ENCODE assay signal across 9 cellular contexts in the genomic region with DNA sequence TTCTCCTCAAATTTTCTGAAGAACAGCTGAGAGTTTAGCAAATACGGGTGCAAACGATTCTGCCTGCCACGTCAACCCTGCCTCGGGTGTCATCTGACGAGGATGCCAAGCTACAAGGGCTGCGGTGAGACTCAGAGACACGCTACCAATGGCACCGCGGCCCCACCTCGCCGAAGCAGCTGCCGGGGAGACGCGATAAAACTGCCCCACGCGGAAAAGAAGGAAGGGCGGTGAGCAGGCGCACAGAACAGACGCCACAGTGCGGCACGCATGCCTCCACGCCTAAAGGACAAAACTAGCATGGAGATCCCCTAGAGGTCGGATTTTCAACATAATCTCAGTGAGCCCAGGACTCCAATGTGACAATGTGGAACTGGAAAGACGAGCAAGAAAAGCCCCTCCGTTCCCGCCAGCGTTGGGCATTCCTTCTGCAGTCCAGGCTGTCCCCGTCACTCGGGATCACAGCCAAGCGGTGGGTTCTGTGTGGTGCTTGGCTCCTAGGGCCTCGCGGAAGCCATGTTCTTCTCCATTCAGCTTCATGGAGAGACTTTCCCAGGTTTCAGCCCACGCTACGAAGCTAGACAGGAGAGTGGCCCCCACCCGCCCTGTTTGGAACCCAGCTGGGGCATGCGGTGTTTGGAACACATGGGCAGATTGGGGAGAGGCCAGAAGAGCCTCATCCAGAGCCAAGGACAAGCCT. TPM values are rescaled to one million over a fixed set of nuclear protein-coding genes. Genes with fewer than 3 reads are reported as not detected.
DNase-seq lines count a peak whose midpoint lies in the region; ATAC-seq, FAIRE-seq and TF ChIP-seq lines count a peak whose summit lies in the region.
"Had no signal": no experiment of that assay in that cellular context is flagged by ENCODE, and none has a peak within 500 bp of the region (broad histone marks: within the 10 kb centered on the region; RNA-seq: fewer than 3 reads in every experiment).

No MANE protein-coding gene starts in this region.

- H3K9ac ChIP-seq in H9 (ENCODE audit: extremely low read depth, insufficient read length, low read length), result no peak overlapping the region

- H2AFZ ChIP-seq in H9 (ENCODE audit: low read length), result no peak overlapping the region

- no peak overlapping the region for H4K91ac ChIP-seq in H9 (ENCODE audit: insufficient read length, low read depth, low read length)

- peaks cover 0 to 14% (median 8%) of the 10 kb centered on the region in 3 experiments; a peak in 5 of 7 replicates for H3K36me3 Mint-ChIP-seq in H9 (ENCODE audit: insufficient read depth in 1 of 3, low read depth in 3 of 3)

- no peak overlapping the region for H2BK15ac ChIP-seq in H9 (ENCODE audit: low read depth, low read length)

- H3K4me2 ChIP-seq in H9 (ENCODE audit: insufficient read depth, insufficient read length, low read length), result no peak overlapping the region

- H4K20me1 ChIP-seq in H9 (ENCODE audit: control insufficient read depth, insufficient read depth, insufficient read length), result no peaks in the 10 kb centered on the region

- peaks cover 21% of the 10 kb centered on the region for H3K27me3 Mint-ChIP-seq in H9 (ENCODE audit: low read depth)

- H3K23ac ChIP-seq in H9 (ENCODE audit: insufficient read length, low read depth, low read length), result no peak overlapping the region

- intact Hi-C loops in left lung (cut with DNase I), result no loop called here
- intact Hi-C loops in pancreas (cut with DNase I), result no loop called here

- WGBS in pancreas, 2 donors, result 91 to 95% methylated on average over 36 of the region's 36 CpGs
- no CpG with 5 or more reads among the region's 36 CpGs for WGBS in H9 (ENCODE audit: extremely low coverage, insufficient read length, low lambda C conversion rate)

- H3K79me2 ChIP-seq in H9 (ENCODE audit: insufficient read depth, low read length), result no peaks in the 10 kb centered on the region

- H4K5ac ChIP-seq in H9 (ENCODE audit: insufficient read length, low read depth, low read length), result no peak overlapping the region

- TF ChIP-seq CTCF in left lung (IDR thresholded peaks at IDR 0.05) (no peak), pancreas (IDR thresholded peaks at IDR 0.05) (no peak), H9 (conservative IDR thresholded peaks at IDR 0.05) (no peak)

- H2BK120ac ChIP-seq in H9 (ENCODE audit: low read depth, low read length, poor library complexity, severe bottlenecking), result no peak overlapping the region

- ATAC-seq in left lung, result peak; percentile 84
- no peak for ATAC-seq in pancreas
- ATAC-seq in HG03045 (IDR thresholded peaks at IDR 0.05; ENCODE audit: unreplicated experiment), result no peak

- H3K79me1 ChIP-seq in H9 (ENCODE audit: insufficient read depth, low read depth, low read length, poor library complexity, severe bottlenecking), result no peaks in the 10 kb centered on the region

- H3K9me3 Mint-ChIP-seq in H9, result peaks cover 0 to 2% of the 10 kb centered on the region in 2 experiments; a peak in 1 of 5 replicates

- H3K23me2 ChIP-seq in H9 (ENCODE audit: insufficient read length, low read depth, low read length, poor library complexity, severe bottlenecking), result peaks cover 2% of the 10 kb centered on the region

- H4K8ac ChIP-seq in H9 (replicated peaks; ENCODE audit: insufficient read length, low read depth, low read length), result no peak overlapping the region

- no peak overlapping the region for H2AK5ac ChIP-seq in H9 (ENCODE audit: insufficient read length, low read length)

- H3K27ac Mint-ChIP-seq in H9, result no peak overlapping the region

- no peak overlapping the region for H3K14ac ChIP-seq in H9 (ENCODE audit: insufficient read depth, low read length)

- H3K9me3 ChIP-seq in left lung, result peaks cover 0 to 8% of the 10 kb centered on the region in 2 donors
- no peaks in the 10 kb centered on the region for H3K9me3 ChIP-seq in pancreas
- no peaks in the 10 kb centered on the region for H3K9me3 ChIP-seq in H9 (ENCODE audit: control insufficient read depth, low read depth, low read length)

- peaks cover 0 to 26% of the 10 kb centered on the region in 2 donors for H3K36me3 ChIP-seq in left lung
- H3K36me3 ChIP-seq in pancreas, result no peaks in the 10 kb centered on the region

- H3K27ac ChIP-seq in left lung (peak overlapping the region; percentile 67 to 80), pancreas (no peak overlapping the region), H9 (ENCODE audit: insufficient read length, low read depth, low read length) (no peak overlapping the region)
- H3K27ac ChIP-seq: SJCRH30 had no signal

- no peak overlapping the region for H2BK20ac ChIP-seq in H9 (ENCODE audit: low read depth, low read length, poor library complexity, severe bottlenecking)

- H3K4me3 Mint-ChIP-seq in H9, result no peak overlapping the region; a peak in 1 of 5 replicates

- H3K56ac ChIP-seq in H9 (ENCODE audit: insufficient read length, low read depth, low read length), result no peak overlapping the region

- H2BK5ac ChIP-seq in H9 (ENCODE audit: insufficient read length, low read length), result no peak overlapping the region

- H3T11ph ChIP-seq in H9 (ENCODE audit: low read length), result no peak overlapping the region

- peaks cover 3 to 12% of the 10 kb centered on the region in 2 donors for H3K4me1 ChIP-seq in left lung
- peaks cover 0 to 6% (median 5%) of the 10 kb centered on the region in 3 donors for H3K4me1 ChIP-seq in pancreas
- H3K4me1 ChIP-seq in H9 (ENCODE audit: insufficient read depth, low read length), result no peaks in the 10 kb centered on the region
- H3K4me1 ChIP-seq: SJCRH30 had no signal

- H3K4me1 Mint-ChIP-seq in H9, result peaks cover 3 to 6% of the 10 kb centered on the region in 2 experiments; a peak in 3 of 4 replicates

- no peak overlapping the region for H3K18ac ChIP-seq in H9 (ENCODE audit: insufficient read length, low read depth, low read length)

- H3K4ac ChIP-seq in H9 (ENCODE audit: low read depth, low read length), result no peak overlapping the region

- FAIRE-seq in pancreas (lab: Jason Lieb, UNC), result no peak

- DNase-seq in NCI-H2029 treated with DMSO at 0.1 percent for 48 hours (lab: John Stamatoyannopoulos, UW) (peak; percentile 13), activated T-cell treated with anti-CD3 and anti-CD28 coated beads for 24 hours (ENCODE audit: low read depth) (peak; percentile 38), left lung (peak; percentile 56 to 81), pancreas (no peak), GDM1 (lab: John Stamatoyannopoulos, UW) (no peak), H9 (no peak)
- DNase-seq in stimulated activated CD4-positive, alpha-beta T cell treated with anti-CD3 and anti-CD28 coated beads, TNF-alpha, amount 100 ng/mL, for 24 hours (ENCODE audit: low read depth in 3 of 3), result peak; percentile 39 to 67 (median 66)
- DNase-seq: SJCRH30 had no signal

- H3K27me3 ChIP-seq in left lung (no peaks in the 10 kb centered on the region), pancreas (no peaks in the 10 kb centered on the region), H9 (ENCODE audit: insufficient read depth, low read length) (no peaks in the 10 kb centered on the region; the same call in 1 of the 2 replicates)
- H3K27me3 ChIP-seq: SJCRH30 had no signal

- H3K4me3 ChIP-seq in left lung (no peak overlapping the region), pancreas (no peak overlapping the region)
- H3K4me3 ChIP-seq: SJCRH30 had no signal

- H2BK12ac ChIP-seq in H9 (ENCODE audit: insufficient read length, low read depth, low read length), result no peak overlapping the region

RNA-seq across cellular contexts. Expression of a gene that starts 5.9 kb away (rescaled TPM):
- total RNA-seq in left lung (10 to 100 TPM; 15.5 to 21.7 TPM), pancreas (10 to 100 TPM in 4 of 6 donors, 1 to 10 TPM in 2; 9.3 to 17.6 (median 15.4) TPM), H9 (2021) (7.1 and 7.8 TPM in 2 replicates)
- polyA plus RNA-seq in pancreas, result 10 to 100 TPM; 48.3 to 64.6 TPM

RNA-seq across cellular contexts. Expression of a gene that starts 16.7 kb away (rescaled TPM):
- total RNA-seq in left lung (under 1 TPM; 0.26 to 0.50 TPM), pancreas (1 to 10 TPM in 1 of 6 donors, under 1 TPM in 5; 0.54 to 1.3 (median 0.75) TPM), H9 (2021) (8.9 and 9.6 TPM in 2 replicates)
- 1 to 10 TPM; 3.5 to 5.5 TPM for polyA plus RNA-seq in pancreas

Comparison
In these comparisons a context has a peak if more than half of its experiments do, and no peak if none do; other contexts are left out.
1. DNase-seq: peak in NCI-H2029 treated with DMSO at 0.1 percent for 48 hours (single experiment), activated T-cell treated with anti-CD3 and anti-CD28 coated beads for 24 hours (single experiment), left lung (2 of 2) and stimulated activated CD4-positive, alpha-beta T cell treated with anti-CD3 and anti-CD28 coated beads, TNF-alpha, amount 100 ng/mL, for 24 hours (3 of 3); none in pancreas (0 of 6), GDM1 (single experiment) and H9 (single experiment).
2. H3K27ac ChIP-seq: peak in left lung (2 of 2); none in pancreas (0 of 4) and H9 (single experiment).